In genomic region chr3:190591080-190591479, GRCh38 we compare ENCODE assay signal across 2 cellular contexts.
TF ChIP-seq lines count a peak whose summit lies in the region.

No MANE protein-coding gene starts in this region.

TF ChIP-seq in liver, 16 proteins besides CTCF, POLR2A, EP300 and RAD21 (continued from another document):
- TF ChIP-seq FOXA2 (IDR thresholded peaks at IDR 0.05) (peak; percentile 71), TAF1 (conservative IDR thresholded peaks at IDR 0.05) (no peak), HNF4A (conservative IDR thresholded peaks at IDR 0.05) (peak; percentile 8 to 19), YY1 (IDR thresholded peaks at IDR 0.05) (no peak), ATF3 (IDR thresholded peaks at IDR 0.05) (no peak), REST (IDR thresholded peaks at IDR 0.05) (peak; percentile 12), EGR1 (IDR thresholded peaks at IDR 0.05; ENCODE audit: low read depth in 2 of 2) (no peak), SP1 (IDR thresholded peaks at IDR 0.05) (peak; percentile 35), FOXA1 (IDR thresholded peaks at IDR 0.05) (peak; percentile 44), JUND (IDR thresholded peaks at IDR 0.05) (no peak)

TF ChIP-seq in HepG2, 621 proteins besides CTCF, POLR2A, EP300 and RAD21:
- TF ChIP-seq ZNF407 (CRISPR knock-in tag; IDR thresholded peaks at IDR 0.05; ENCODE audit: not compliant biosample characterization) (no peak), REPIN1 (CRISPR knock-in tag; IDR thresholded peaks at IDR 0.05; ENCODE audit: borderline replicate concordance, low read depth) (no peak), MLXIP (CRISPR knock-in tag; IDR thresholded peaks at IDR 0.05; ENCODE audit: borderline replicate concordance) (no peak), NFKBIZ (CRISPR knock-in tag; IDR thresholded peaks at IDR 0.05) (no peak), ZNF530 (CRISPR knock-in tag; IDR thresholded peaks at IDR 0.05; ENCODE audit: low read depth) (no peak), DRAP1 (CRISPR knock-in tag; IDR thresholded peaks at IDR 0.05) (no peak)
